In the genomic region with DNA sequence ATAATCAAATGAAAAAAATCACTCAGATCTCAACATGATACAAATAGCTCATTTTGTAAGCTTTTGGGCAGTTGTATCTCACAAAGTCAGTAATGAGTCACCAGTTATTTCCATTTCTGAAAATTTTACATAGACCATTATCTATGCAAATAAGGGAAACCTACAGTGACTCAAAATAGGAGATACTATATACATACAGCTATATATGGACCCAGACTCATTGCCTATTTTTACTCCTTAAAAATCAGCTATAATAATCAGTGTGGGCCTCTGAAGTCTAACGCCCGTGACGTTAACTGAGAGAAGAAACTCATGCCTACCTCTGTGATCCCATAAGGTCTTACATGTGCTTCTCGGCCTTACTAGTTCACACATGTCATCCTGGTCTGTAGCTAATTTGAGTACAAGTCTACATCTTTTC, we compare ENCODE assay signal across 9 cellular contexts. TPM values are rescaled to one million over a fixed set of nuclear protein-coding genes. Genes with fewer than 3 reads are reported as not detected.
DNase-seq lines count a peak whose midpoint lies in the region; ATAC-seq and TF ChIP-seq lines count a peak whose summit lies in the region.
"Had no signal": no experiment of that assay in that cellular context is flagged by ENCODE, and none has a peak within 500 bp of the region (broad histone marks: within the 10 kb centered on the region; RNA-seq: fewer than 3 reads in every experiment).

No MANE protein-coding gene starts in this region.

- no peaks in the 10 kb centered on the region for H3K27me3 ChIP-seq in spleen (replicated peaks in 1 of 7)

- H3K27ac ChIP-seq in spleen = no peak overlapping the region

- no peak for TF ChIP-seq POLR2A in spleen (IDR thresholded peaks at IDR 0.05)

- H3K4me3 Mint-ChIP-seq in chondrocyte (ENCODE audit: unreplicated experiment) = no peak overlapping the region

- H3K4me1 Mint-ChIP-seq in chondrocyte (ENCODE audit: low read depth) = peaks cover 49% of the 10 kb centered on the region

- no peaks in the 10 kb centered on the region for H3K36me3 ChIP-seq in spleen

- no peaks in the 10 kb centered on the region for H3K9me3 Mint-ChIP-seq in chondrocyte (ENCODE audit: low read depth)

- H3K9me3 ChIP-seq in spleen = no peaks in the 10 kb centered on the region

- no peaks in the 10 kb centered on the region for H3K36me3 Mint-ChIP-seq in chondrocyte (ENCODE audit: low read depth)

- no peak for TF ChIP-seq CTCF in chondrocyte (IDR thresholded peaks at IDR 0.05)
- no peak for TF ChIP-seq CTCF in spleen (IDR thresholded peaks at IDR 0.05 in 8 of 11, conservative IDR thresholded peaks at IDR 0.05 in 3 of 11)

- WGBS in spleen, 5 donors = 57 to 75% (median 74%) methylated on average over 4 of the region's 4 CpGs

- H3K27me3 Mint-ChIP-seq in chondrocyte (ENCODE audit: low read depth) = no peaks in the 10 kb centered on the region

- DNase-seq in chondrocyte (ENCODE audit: low spot score) (no peak), SK-N-DZ (ENCODE audit: low spot score) (no peak), spleen (no peak), SKM-1 (lab: John Stamatoyannopoulos, UW; ENCODE audit: unreplicated experiment) (no peak)
- DNase-seq in NK-92 treated with Interleukin-12 subunit alpha and Interleukin-12 subunit beta, amount 100 ng/mL, for 24 hours (lab: John Stamatoyannopoulos, UW) = no peak
- DNase-seq: NCI-H446 had no signal

- peak overlapping the region; percentile 47 for H3K27ac Mint-ChIP-seq in chondrocyte (ENCODE audit: unreplicated experiment)

- peaks cover 6 to 44% (median 15%) of the 10 kb centered on the region in 6 donors for H3K4me1 ChIP-seq in spleen

- no peak overlapping the region for H3K4me3 ChIP-seq in spleen

- intact Hi-C loops in spleen (cut with DNase I; ENCODE audit: low total_unique reads) = no loop called here

- ATAC-seq in GM18519 (IDR thresholded peaks at IDR 0.05; ENCODE audit: low FRiP score, unreplicated experiment) (peak; percentile 82), GM21528 (IDR thresholded peaks at IDR 0.05; ENCODE audit: low FRiP score, unreplicated experiment) (peak; percentile 59), HG03378 (IDR thresholded peaks at IDR 0.05; ENCODE audit: unreplicated experiment) (peak; percentile 81)

RNA-seq across cellular contexts. Expression of a gene that starts 31.6 kb away (rescaled TPM):
- total RNA-seq in chondrocyte = 66.8 to 111 TPM (median 108 TPM) in 3 replicates
- 1.8 and 8.6 TPM in 2 replicates for polyA plus RNA-seq in SK-N-DZ (2014; cell fraction: cytosol; rRNA removed)
- polyA plus RNA-seq in SK-N-DZ (2014; cell fraction: nucleus; rRNA removed) = 2.1 and 3.5 TPM in 2 replicates
- 10 to 100 TPM; 10.6 to 19.7 (median 12.4) TPM for total RNA-seq in spleen
- polyA plus RNA-seq in spleen = 10 to 100 TPM in 1 of 3 donors, 1 to 10 TPM in 2; 5.9 to 10.6 (median 8.6) TPM
